In genomic region chr1:10507111-10507879, GRCh38 we compare ENCODE assay signal across 8 cellular contexts. TPM values are rescaled to one million over a fixed set of nuclear protein-coding genes. Genes with fewer than 3 reads are reported as not detected.
A peak's percentile ranks its signal among the peaks of the same experiment; 100 is the strongest.
DNase-seq lines count a peak whose midpoint lies in the region; ATAC-seq, FAIRE-seq and TF ChIP-seq lines count a peak whose summit lies in the region.

No MANE protein-coding gene starts in this region.

- peak; percentile 88 for FAIRE-seq in G401.6 (lab: Jason Lieb, UNC)

- DNase-seq in Kasumi-1 (lab: John Stamatoyannopoulos, UW) (peak; percentile 81 to 91), OCI-M1 (lab: John Stamatoyannopoulos, UW) (peak; percentile 82), fibroblast of lung (ENCODE audit: low read depth in 2 of 2) (peak; percentile 72 to 86), neural crest cell (ENCODE audit: low read depth, low spot score) (peak; percentile 48)
- peak; percentile 49 for DNase-seq in activated T-cell treated with anti-CD3 and anti-CD28 coated beads, Interleukin-2, amount 50 U/mL, for 4 hours

- no peak overlapping the region for H3K27ac ChIP-seq in fibroblast of lung (ENCODE audit: insufficient read depth, low read length)

- no peaks in the 10 kb centered on the region for H3K27me3 Mint-ChIP-seq in activated T-cell treated with anti-CD3 and anti-CD28 coated beads, Interleukin-2, amount 50 U/mL, for 4 hours (ENCODE audit: low read depth)
- no peaks in the 10 kb centered on the region for H3K27me3 Mint-ChIP-seq in neural crest cell (ENCODE audit: low read depth)

- H3K9me3 ChIP-seq in fibroblast of lung (ENCODE audit: control insufficient read depth, insufficient read depth, low read depth, low read length): no peaks in the 10 kb centered on the region

- no peak overlapping the region for H3K4me2 ChIP-seq in fibroblast of lung (ENCODE audit: extremely low read depth, insufficient read depth, low read length)

- no peak overlapping the region for H2AFZ ChIP-seq in fibroblast of lung (ENCODE audit: low read length)

- ATAC-seq in activated T-cell treated with anti-CD3 and anti-CD28 coated beads, Interleukin-2, amount 50 U/mL, for 4 hours: peak in 1 of 2 donors; percentile 15
- ATAC-seq in HG03520 (IDR thresholded peaks at IDR 0.05; ENCODE audit: unreplicated experiment) (no peak), GM19455 (IDR thresholded peaks at IDR 0.05; ENCODE audit: unreplicated experiment) (no peak)

- no peaks in the 10 kb centered on the region for H3K27me3 ChIP-seq in fibroblast of lung (ENCODE audit: control insufficient read depth, insufficient read depth, low read length)

- no peak overlapping the region for H3K9ac ChIP-seq in fibroblast of lung (ENCODE audit: insufficient read depth, low read length)

- no peak overlapping the region for H3K4me3 Mint-ChIP-seq in activated T-cell treated with anti-CD3 and anti-CD28 coated beads, Interleukin-2, amount 50 U/mL, for 4 hours
- no peak overlapping the region for H3K4me3 Mint-ChIP-seq in neural crest cell

- TF ChIP-seq CTCF in fibroblast of lung (conservative IDR thresholded peaks at IDR 0.05 in 1 of 2, IDR thresholded peaks at IDR 0.05 in 1 of 2; ENCODE audit: low read depth in 1 of 2, low read length in 2 of 2) (peak; percentile 94 to 96), neural crest cell (conservative IDR thresholded peaks at IDR 0.05) (peak; percentile 94)

- H3K4me3 ChIP-seq in fibroblast of lung (replicated peaks in 1 of 4; ENCODE audit: control extremely low read depth in 1 of 4, insufficient read depth in 1 of 4, low read depth in 3 of 4, low read length in 4 of 4): no peak overlapping the region

- no peaks in the 10 kb centered on the region for H3K36me3 ChIP-seq in fibroblast of lung (ENCODE audit: control insufficient read depth, insufficient read depth, low read length)

- no peaks in the 10 kb centered on the region for H4K20me1 ChIP-seq in fibroblast of lung (ENCODE audit: control insufficient read depth, extremely low read depth, insufficient read depth, low read length)

- no peak overlapping the region for H3K27ac Mint-ChIP-seq in neural crest cell (ENCODE audit: unreplicated experiment)

- H3K4me1 Mint-ChIP-seq in activated T-cell treated with anti-CD3 and anti-CD28 coated beads, Interleukin-2, amount 50 U/mL, for 4 hours (ENCODE audit: low read depth): peaks cover 46% of the 10 kb centered on the region
- H3K4me1 Mint-ChIP-seq in neural crest cell: peaks cover 43% of the 10 kb centered on the region

- H3K4me1 ChIP-seq in fibroblast of lung (ENCODE audit: control insufficient read depth, extremely low read depth, insufficient read depth, low read length): peaks cover 16% of the 10 kb centered on the region

- no peaks in the 10 kb centered on the region for H3K36me3 Mint-ChIP-seq in activated T-cell treated with anti-CD3 and anti-CD28 coated beads, Interleukin-2, amount 50 U/mL, for 4 hours (ENCODE audit: insufficient read depth)
- H3K36me3 Mint-ChIP-seq in neural crest cell (ENCODE audit: low read depth): no peaks in the 10 kb centered on the region

- H3K9me3 Mint-ChIP-seq in activated T-cell treated with anti-CD3 and anti-CD28 coated beads, Interleukin-2, amount 50 U/mL, for 4 hours: no peaks in the 10 kb centered on the region
- no peaks in the 10 kb centered on the region for H3K9me3 Mint-ChIP-seq in neural crest cell

- peaks cover 8% of the 10 kb centered on the region for H3K79me2 ChIP-seq in fibroblast of lung (ENCODE audit: control insufficient read depth, insufficient read depth, low read length)

RNA-seq across cellular contexts. Expression of gene PEX14, which starts 32.5 kb away (rescaled TPM):
- total RNA-seq in activated T-cell treated with anti-CD3 and anti-CD28 coated beads, Interleukin-2, amount 50 U/mL, for 4 hours: 10 to 100 TPM; 21.6 to 23.4 (median 22.2) TPM
- 8.2 and 11.4 TPM in 2 replicates for total RNA-seq in fibroblast of lung
- polyA plus RNA-seq in fibroblast of lung: 10.3 and 14.4 TPM in 2 replicates
- 17.8 and 23.5 TPM in 2 replicates for polyA plus RNA-seq in fibroblast of lung (2012)
- 12.0 and 12.2 TPM in 2 replicates for polyA minus RNA-seq in fibroblast of lung (ENCODE audit: low replicate concordance)
- 21.5 and 28.0 TPM in 2 replicates for total RNA-seq in neural crest cell

RNA-seq across cellular contexts. Expression of gene DFFA, which starts 35.0 kb away (rescaled TPM):
- total RNA-seq in activated T-cell treated with anti-CD3 and anti-CD28 coated beads, Interleukin-2, amount 50 U/mL, for 4 hours: 10 to 100 TPM; 62.9 to 81.5 (median 73.4) TPM
- total RNA-seq in fibroblast of lung: 32.1 and 33.5 TPM in 2 replicates
- polyA plus RNA-seq in fibroblast of lung: 27.8 and 34.2 TPM in 2 replicates
- polyA plus RNA-seq in fibroblast of lung (2012): 26.0 and 34.0 TPM in 2 replicates
- 38.7 and 44.5 TPM in 2 replicates for polyA minus RNA-seq in fibroblast of lung (ENCODE audit: low replicate concordance)
- 50.5 and 54.0 TPM in 2 replicates for total RNA-seq in neural crest cell

RNA-seq across cellular contexts. Expression of gene CORT, which starts 57.5 kb away (rescaled TPM):
- under 1 TPM in 1 of 3 donors, not detected in 2; 0.32 TPM for total RNA-seq in activated T-cell treated with anti-CD3 and anti-CD28 coated beads, Interleukin-2, amount 50 U/mL, for 4 hours
- 0.17 TPM in 1 of 2 replicates, not detected in the other for total RNA-seq in fibroblast of lung
- not detected in 2 replicates for polyA plus RNA-seq in fibroblast of lung
- 0.21 and 0.31 TPM in 2 replicates for polyA plus RNA-seq in fibroblast of lung (2012)
- polyA minus RNA-seq in fibroblast of lung (ENCODE audit: low replicate concordance): not detected in 2 replicates
- total RNA-seq in neural crest cell: 1.2 and 1.3 TPM in 2 replicates
